ENCODE assay signal across 1 cellular context in genomic region chr7:157378390-157378789, GRCh38.
TF ChIP-seq lines count a peak whose summit lies in the region.

No MANE protein-coding gene starts in this region.

TF ChIP-seq in H1, 55 proteins besides CTCF, POLR2A, EP300 and RAD21:
- TF ChIP-seq POLR2AphosphoS5 (IDR thresholded peaks at IDR 0.05; ENCODE audit: low read depth, low read length) (peak; percentile 49; the same call in 1 of the 2 replicates), SP1 (IDR thresholded peaks at IDR 0.05; ENCODE audit: low read depth, low read length) (no peak), SIN3A (conservative IDR thresholded peaks at IDR 0.05 in 1 of 2, IDR thresholded peaks at IDR 0.05 in 1 of 2; ENCODE audit: low read depth in 1 of 2, low read length in 2 of 2) (no peak)
- TF ChIP-seq, protein P1, sequence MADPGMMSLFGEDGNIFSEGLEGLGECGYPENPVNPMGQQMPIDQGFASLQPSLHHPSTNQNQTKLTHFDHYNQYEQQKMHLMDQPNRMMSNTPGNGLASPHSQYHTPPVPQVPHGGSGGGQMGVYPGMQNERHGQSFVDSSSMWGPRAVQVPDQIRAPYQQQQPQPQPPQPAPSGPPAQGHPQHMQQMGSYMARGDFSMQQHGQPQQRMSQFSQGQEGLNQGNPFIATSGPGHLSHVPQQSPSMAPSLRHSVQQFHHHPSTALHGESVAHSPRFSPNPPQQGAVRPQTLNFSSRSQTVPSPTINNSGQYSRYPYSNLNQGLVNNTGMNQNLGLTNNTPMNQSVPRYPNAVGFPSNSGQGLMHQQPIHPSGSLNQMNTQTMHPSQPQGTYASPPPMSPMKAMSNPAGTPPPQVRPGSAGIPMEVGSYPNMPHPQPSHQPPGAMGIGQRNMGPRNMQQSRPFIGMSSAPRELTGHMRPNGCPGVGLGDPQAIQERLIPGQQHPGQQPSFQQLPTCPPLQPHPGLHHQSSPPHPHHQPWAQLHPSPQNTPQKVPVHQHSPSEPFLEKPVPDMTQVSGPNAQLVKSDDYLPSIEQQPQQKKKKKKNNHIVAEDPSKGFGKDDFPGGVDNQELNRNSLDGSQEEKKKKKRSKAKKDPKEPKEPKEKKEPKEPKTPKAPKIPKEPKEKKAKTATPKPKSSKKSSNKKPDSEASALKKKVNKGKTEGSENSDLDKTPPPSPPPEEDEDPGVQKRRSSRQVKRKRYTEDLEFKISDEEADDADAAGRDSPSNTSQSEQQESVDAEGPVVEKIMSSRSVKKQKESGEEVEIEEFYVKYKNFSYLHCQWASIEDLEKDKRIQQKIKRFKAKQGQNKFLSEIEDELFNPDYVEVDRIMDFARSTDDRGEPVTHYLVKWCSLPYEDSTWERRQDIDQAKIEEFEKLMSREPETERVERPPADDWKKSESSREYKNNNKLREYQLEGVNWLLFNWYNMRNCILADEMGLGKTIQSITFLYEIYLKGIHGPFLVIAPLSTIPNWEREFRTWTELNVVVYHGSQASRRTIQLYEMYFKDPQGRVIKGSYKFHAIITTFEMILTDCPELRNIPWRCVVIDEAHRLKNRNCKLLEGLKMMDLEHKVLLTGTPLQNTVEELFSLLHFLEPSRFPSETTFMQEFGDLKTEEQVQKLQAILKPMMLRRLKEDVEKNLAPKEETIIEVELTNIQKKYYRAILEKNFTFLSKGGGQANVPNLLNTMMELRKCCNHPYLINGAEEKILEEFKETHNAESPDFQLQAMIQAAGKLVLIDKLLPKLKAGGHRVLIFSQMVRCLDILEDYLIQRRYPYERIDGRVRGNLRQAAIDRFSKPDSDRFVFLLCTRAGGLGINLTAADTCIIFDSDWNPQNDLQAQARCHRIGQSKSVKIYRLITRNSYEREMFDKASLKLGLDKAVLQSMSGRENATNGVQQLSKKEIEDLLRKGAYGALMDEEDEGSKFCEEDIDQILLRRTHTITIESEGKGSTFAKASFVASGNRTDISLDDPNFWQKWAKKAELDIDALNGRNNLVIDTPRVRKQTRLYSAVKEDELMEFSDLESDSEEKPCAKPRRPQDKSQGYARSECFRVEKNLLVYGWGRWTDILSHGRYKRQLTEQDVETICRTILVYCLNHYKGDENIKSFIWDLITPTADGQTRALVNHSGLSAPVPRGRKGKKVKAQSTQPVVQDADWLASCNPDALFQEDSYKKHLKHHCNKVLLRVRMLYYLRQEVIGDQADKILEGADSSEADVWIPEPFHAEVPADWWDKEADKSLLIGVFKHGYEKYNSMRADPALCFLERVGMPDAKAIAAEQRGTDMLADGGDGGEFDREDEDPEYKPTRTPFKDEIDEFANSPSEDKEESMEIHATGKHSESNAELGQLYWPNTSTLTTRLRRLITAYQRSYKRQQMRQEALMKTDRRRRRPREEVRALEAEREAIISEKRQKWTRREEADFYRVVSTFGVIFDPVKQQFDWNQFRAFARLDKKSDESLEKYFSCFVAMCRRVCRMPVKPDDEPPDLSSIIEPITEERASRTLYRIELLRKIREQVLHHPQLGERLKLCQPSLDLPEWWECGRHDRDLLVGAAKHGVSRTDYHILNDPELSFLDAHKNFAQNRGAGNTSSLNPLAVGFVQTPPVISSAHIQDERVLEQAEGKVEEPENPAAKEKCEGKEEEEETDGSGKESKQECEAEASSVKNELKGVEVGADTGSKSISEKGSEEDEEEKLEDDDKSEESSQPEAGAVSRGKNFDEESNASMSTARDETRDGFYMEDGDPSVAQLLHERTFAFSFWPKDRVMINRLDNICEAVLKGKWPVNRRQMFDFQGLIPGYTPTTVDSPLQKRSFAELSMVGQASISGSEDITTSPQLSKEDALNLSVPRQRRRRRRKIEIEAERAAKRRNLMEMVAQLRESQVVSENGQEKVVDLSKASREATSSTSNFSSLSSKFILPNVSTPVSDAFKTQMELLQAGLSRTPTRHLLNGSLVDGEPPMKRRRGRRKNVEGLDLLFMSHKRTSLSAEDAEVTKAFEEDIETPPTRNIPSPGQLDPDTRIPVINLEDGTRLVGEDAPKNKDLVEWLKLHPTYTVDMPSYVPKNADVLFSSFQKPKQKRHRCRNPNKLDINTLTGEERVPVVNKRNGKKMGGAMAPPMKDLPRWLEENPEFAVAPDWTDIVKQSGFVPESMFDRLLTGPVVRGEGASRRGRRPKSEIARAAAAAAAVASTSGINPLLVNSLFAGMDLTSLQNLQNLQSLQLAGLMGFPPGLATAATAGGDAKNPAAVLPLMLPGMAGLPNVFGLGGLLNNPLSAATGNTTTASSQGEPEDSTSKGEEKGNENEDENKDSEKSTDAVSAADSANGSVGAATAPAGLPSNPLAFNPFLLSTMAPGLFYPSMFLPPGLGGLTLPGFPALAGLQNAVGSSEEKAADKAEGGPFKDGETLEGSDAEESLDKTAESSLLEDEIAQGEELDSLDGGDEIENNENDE (IDR thresholded peaks at IDR 0.05; ENCODE audit: insufficient replicate concordance, low read length), result no peak
